ENCODE assay signal across 8 cellular contexts in genomic region chr7:37052673-37053072, GRCh38.
DNase-seq lines count a peak whose midpoint lies in the region; ATAC-seq, FAIRE-seq and TF ChIP-seq lines count a peak whose summit lies in the region.

No MANE protein-coding gene starts in this region.

- no peak for TF ChIP-seq CTCF in pancreas (IDR thresholded peaks at IDR 0.05)

- H3K27ac ChIP-seq in pancreas: no peak overlapping the region

- H3K27ac Mint-ChIP-seq in activated CD4-positive, alpha-beta T cell treated with anti-CD3 and anti-CD28 coated beads for 36 hours: no peak overlapping the region
- no peak overlapping the region for H3K27ac Mint-ChIP-seq in stimulated activated naive B cell treated with anti-CD40 and anti-IgM and Interleukin-4, amounts not matched to agents 10 μg/mL and 1 μg/mL and 100 μg/mL, for 72 hours

- peaks cover 32% of the 10 kb centered on the region for H3K36me3 Mint-ChIP-seq in activated CD4-positive, alpha-beta T cell treated with anti-CD3 and anti-CD28 coated beads for 36 hours (ENCODE audit: low read depth)
- H3K36me3 Mint-ChIP-seq in stimulated activated naive B cell treated with anti-CD40 and anti-IgM and Interleukin-4, amounts not matched to agents 10 μg/mL and 1 μg/mL and 100 μg/mL, for 72 hours: peaks cover 11 to 27% of the 10 kb centered on the region in 2 donors

- no peaks in the 10 kb centered on the region for H3K9me3 ChIP-seq in pancreas

- H3K4me3 Mint-ChIP-seq in activated CD4-positive, alpha-beta T cell treated with anti-CD3 and anti-CD28 coated beads for 36 hours: no peak overlapping the region
- H3K4me3 Mint-ChIP-seq in stimulated activated naive B cell treated with anti-CD40 and anti-IgM and Interleukin-4, amounts not matched to agents 10 μg/mL and 1 μg/mL and 100 μg/mL, for 72 hours: no peak overlapping the region

- no peak overlapping the region for H3K4me3 ChIP-seq in pancreas

- ATAC-seq in activated CD4-positive, alpha-beta T cell treated with anti-CD3 and anti-CD28 coated beads for 36 hours: no peak
- ATAC-seq in pancreas (peak in 3 of 4 donors; percentile 62 to 81 (median 67)), GM21447 (IDR thresholded peaks at IDR 0.05; ENCODE audit: unreplicated experiment) (no peak)
- no peak for ATAC-seq in stimulated activated naive B cell treated with anti-CD40 and anti-IgM and Interleukin-4, amounts not matched to agents 10 μg/mL and 1 μg/mL and 100 μg/mL, for 72 hours (replicated peaks)

- DNase-seq in activated CD4-positive, alpha-beta T cell treated with anti-CD3 and anti-CD28 coated beads for 36 hours: peak; percentile 53
- DNase-seq in activated CD4-positive, alpha-beta T cell treated with anti-CD3 and anti-CD28 coated beads for 1 hour: no peak
- DNase-seq in NOMO-1 treated with dmso at 0.1 percent for 144 hours (lab: John Stamatoyannopoulos, UW; ENCODE audit: unreplicated experiment) (peak; percentile 2), ecto neural progenitor cell (ENCODE audit: low spot score) (peak; percentile 75), pancreas (peak in 2 of 6 donors; percentile 24 to 32)
- DNase-seq in effector CD4-positive, alpha-beta T cell: no peak
- DNase-seq in stimulated activated naive B cell treated with anti-CD40 and anti-IgM and Interleukin-4, amounts not matched to agents 10 μg/mL and 1 μg/mL and 100 μg/mL, for 72 hours: no peak

- H3K4me1 Mint-ChIP-seq in activated CD4-positive, alpha-beta T cell treated with anti-CD3 and anti-CD28 coated beads for 36 hours: peaks cover 15% of the 10 kb centered on the region
- peaks cover 9 to 18% of the 10 kb centered on the region in 2 donors for H3K4me1 Mint-ChIP-seq in stimulated activated naive B cell treated with anti-CD40 and anti-IgM and Interleukin-4, amounts not matched to agents 10 μg/mL and 1 μg/mL and 100 μg/mL, for 72 hours

- no peak for FAIRE-seq in pancreas (lab: Jason Lieb, UNC)

- intact Hi-C loops in activated CD4-positive, alpha-beta T cell treated with anti-CD3 and anti-CD28 coated beads for 36 hours (cut with DNase I, micrococcal nuclease): no loop called here
- intact Hi-C loops in pancreas (cut with DNase I): no loop called here

- H3K27me3 Mint-ChIP-seq in activated CD4-positive, alpha-beta T cell treated with anti-CD3 and anti-CD28 coated beads for 36 hours: no peaks in the 10 kb centered on the region
- no peaks in the 10 kb centered on the region for H3K27me3 Mint-ChIP-seq in stimulated activated naive B cell treated with anti-CD40 and anti-IgM and Interleukin-4, amounts not matched to agents 10 μg/mL and 1 μg/mL and 100 μg/mL, for 72 hours

- WGBS in pancreas, 2 donors: 24 to 27% methylated on average over 3 of the region's 3 CpGs

- no peaks in the 10 kb centered on the region for H3K27me3 ChIP-seq in pancreas

- H3K9me3 Mint-ChIP-seq in activated CD4-positive, alpha-beta T cell treated with anti-CD3 and anti-CD28 coated beads for 36 hours (ENCODE audit: low read depth): no peaks in the 10 kb centered on the region
- no peaks in the 10 kb centered on the region for H3K9me3 Mint-ChIP-seq in stimulated activated naive B cell treated with anti-CD40 and anti-IgM and Interleukin-4, amounts not matched to agents 10 μg/mL and 1 μg/mL and 100 μg/mL, for 72 hours

- CTCF ChIA-PET in activated CD4-positive, alpha-beta T cell treated with anti-CD3 and anti-CD28 coated beads for 36 hours (lab: Charles Lee): interaction anchor here (0.6 kb wide), 1 partner anchor 621 kb away, joined by 3 read pairs; no protein-coding TSS in a partner anchor

- POLR2A ChIA-PET in activated CD4-positive, alpha-beta T cell treated with anti-CD3 and anti-CD28 coated beads for 36 hours (lab: Charles Lee): no interaction called here

- no peaks in the 10 kb centered on the region for H3K4me1 ChIP-seq in pancreas

- H3K36me3 ChIP-seq in pancreas: no peaks in the 10 kb centered on the region

Comparison
In these comparisons a context has a peak if more than half of its experiments do, and no peak if none do; other contexts are left out.
1. DNase-seq: peak in activated CD4-positive, alpha-beta T cell treated with anti-CD3 and anti-CD28 coated beads for 36 hours (single experiment), NOMO-1 treated with dmso at 0.1 percent for 144 hours (single experiment) and ecto neural progenitor cell (single experiment); none in activated CD4-positive, alpha-beta T cell treated with anti-CD3 and anti-CD28 coated beads for 1 hour (single experiment), effector CD4-positive, alpha-beta T cell (single experiment) and stimulated activated naive B cell treated with anti-CD40 and anti-IgM and Interleukin-4, amounts not matched to agents 10 μg/mL and 1 μg/mL and 100 μg/mL, for 72 hours (single experiment).
2. ATAC-seq: peak in pancreas (3 of 4); none in activated CD4-positive, alpha-beta T cell treated with anti-CD3 and anti-CD28 coated beads for 36 hours (single experiment), GM21447 (single experiment) and stimulated activated naive B cell treated with anti-CD40 and anti-IgM and Interleukin-4, amounts not matched to agents 10 μg/mL and 1 μg/mL and 100 μg/mL, for 72 hours (0 of 2).